ENCODE assay signal across 16 cellular contexts in the genomic region with DNA sequence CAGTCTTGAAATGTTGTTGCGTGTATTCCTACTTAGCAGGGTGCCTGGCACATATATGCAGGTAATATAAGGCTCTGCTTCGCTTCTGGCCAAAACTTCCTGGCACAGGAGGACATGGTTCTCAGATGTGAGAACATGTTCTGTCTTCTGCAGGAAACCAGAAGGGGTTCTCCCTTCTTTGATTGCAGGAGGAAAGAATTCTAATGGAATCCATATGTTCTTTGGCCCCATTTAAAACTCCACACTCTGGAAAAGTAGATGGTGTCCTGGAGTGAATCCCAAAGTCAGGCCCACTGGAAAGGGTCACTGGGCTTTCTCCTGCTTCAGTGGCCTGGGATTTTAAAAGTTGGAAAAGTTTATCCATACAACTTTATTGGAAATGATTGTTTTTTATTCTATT. TPM values are rescaled to one million over a fixed set of nuclear protein-coding genes. Genes with fewer than 3 reads are reported as not detected.
DNase-seq lines count a peak whose midpoint lies in the region; ATAC-seq and TF ChIP-seq lines count a peak whose summit lies in the region.
"Had no signal": no experiment of that assay in that cellular context is flagged by ENCODE, and none has a peak within 500 bp of the region (broad histone marks: within the 10 kb centered on the region; RNA-seq: fewer than 3 reads in every experiment).

No MANE protein-coding gene starts in this region.

- H3K4me3 ChIP-seq in AG10803 (ENCODE audit: low read length) (no peak overlapping the region), RWPE2 (ENCODE audit: severe bottlenecking) (no peak overlapping the region)
- H3K4me3 ChIP-seq: BLaER1 treated with 17β-estradiol and CSF1 and Interleukin-3, amounts not matched to agents 10 nM and 100 nM; GM12878 had no signal

- ATAC-seq in RWPE2 (ENCODE audit: low read depth) (no peak), GM18907 (IDR thresholded peaks at IDR 0.05; ENCODE audit: unreplicated experiment) (no peak), GM21390 (IDR thresholded peaks at IDR 0.05; ENCODE audit: unreplicated experiment) (no peak)
- ATAC-seq: GM12878 had no signal

- H3K9me3 ChIP-seq in RWPE2 (ENCODE audit: severe bottlenecking): no peaks in the 10 kb centered on the region
- H3K9me3 ChIP-seq: BLaER1 treated with 17β-estradiol and CSF1 and Interleukin-3, amounts not matched to agents 10 nM and 100 nM had no signal

- DNase-seq in AG10803 (ENCODE audit: low read depth) (peak; percentile 39), RWPE2 (ENCODE audit: low spot score) (no peak), epithelial cell of prostate (ENCODE audit: low read depth, low spot score) (no peak), fibroblast of peridontal ligament (ENCODE audit: extremely low read depth) (peak; percentile 18), mesenteric fat pad (ENCODE audit: low spot score) (no peak), NCI-H82 treated with DMSO at 0.1 percent for 48 hours (lab: John Stamatoyannopoulos, UW; ENCODE audit: unreplicated experiment) (no peak)
- DNase-seq: 8988T; Calu3; CD4-positive, CD25-positive, alpha-beta regulatory T cell; DMS 273 treated with DMSO at 0.1 percent for 48 hours; GOT3; H9 had no signal

- peak overlapping the region; percentile 53 for H3K27ac ChIP-seq in RWPE2 (ENCODE audit: poor library complexity, severe bottlenecking)
- H3K27ac ChIP-seq in epithelial cell of prostate: peak overlapping the region; percentile 26
- H3K27ac ChIP-seq: BLaER1 treated with 17β-estradiol and CSF1 and Interleukin-3, amounts not matched to agents 10 nM and 100 nM had no signal

- peaks cover 29% of the 10 kb centered on the region for H3K4me1 ChIP-seq in RWPE2 (ENCODE audit: insufficient read depth, poor library complexity, severe bottlenecking)
- H3K4me1 ChIP-seq: BLaER1 treated with 17β-estradiol and CSF1 and Interleukin-3, amounts not matched to agents 10 nM and 100 nM had no signal

- no peak for TF ChIP-seq CTCF in AG10803 (conservative IDR thresholded peaks at IDR 0.05; ENCODE audit: low read length)
- no peak for TF ChIP-seq CTCF in RWPE2 (IDR thresholded peaks at IDR 0.05; ENCODE audit: poor library complexity, severe bottlenecking)

- no peaks in the 10 kb centered on the region for H3K36me3 ChIP-seq in RWPE2 (ENCODE audit: low read depth)
- H3K36me3 ChIP-seq: BLaER1 treated with 17β-estradiol and CSF1 and Interleukin-3, amounts not matched to agents 10 nM and 100 nM had no signal

- no peaks in the 10 kb centered on the region for H3K27me3 ChIP-seq in RWPE2 (ENCODE audit: insufficient read depth, poor library complexity, severe bottlenecking)
- H3K27me3 ChIP-seq: BLaER1 treated with 17β-estradiol and CSF1 and Interleukin-3, amounts not matched to agents 10 nM and 100 nM had no signal

RNA-seq across cellular contexts. Expression of a gene that starts 16.4 kb away (rescaled TPM):
- not detected for total RNA-seq in mesenteric fat pad
- total RNA-seq: H9 had no signal

RNA-seq across cellular contexts. Expression of a gene that starts 17.7 kb away (rescaled TPM):
- total RNA-seq in mesenteric fat pad: 19.8 TPM

Comparison
In these comparisons a context has a peak if more than half of its experiments do, and no peak if none do; other contexts are left out.
1. DNase-seq: peak in AG10803 (single experiment) and fibroblast of peridontal ligament (single experiment); none in RWPE2 (single experiment), epithelial cell of prostate (single experiment), mesenteric fat pad (single experiment) and NCI-H82 treated with DMSO at 0.1 percent for 48 hours (single experiment).